Comparison of ENCODE assay signal across 10 cellular contexts in genomic region chr5:12023614-12024241, GRCh38.
A peak's percentile ranks its signal among the peaks of the same experiment; 100 is the strongest.
DNase-seq lines count a peak whose midpoint lies in the region; ATAC-seq and TF ChIP-seq lines count a peak whose summit lies in the region.
"Had no signal": no experiment of that assay in that cellular context is flagged by ENCODE, and none has a peak within 500 bp of the region (broad histone marks: within the 10 kb centered on the region; RNA-seq: fewer than 3 reads in every experiment).

No MANE protein-coding gene starts in this region.

- no peak overlapping the region for H4K8ac ChIP-seq in trophoblast cell (ENCODE audit: low read depth, low read length)

- no peaks in the 10 kb centered on the region for H3K36me3 ChIP-seq in endodermal cell (ENCODE audit: control insufficient read depth, insufficient read depth, low read length)
- no peaks in the 10 kb centered on the region for H3K36me3 ChIP-seq in trophoblast cell (ENCODE audit: control insufficient read depth in 1 of 2, insufficient read depth in 2 of 2, low read length in 2 of 2)

- no peak overlapping the region for H4K91ac ChIP-seq in trophoblast cell (ENCODE audit: low read depth, low read length)

- DNase-seq in NCI-H146 (lab: John Stamatoyannopoulos, UW), result peak; percentile 12
- DNase-seq in NCI-H146 treated with DMSO at 0.1 percent for 48 hours (lab: John Stamatoyannopoulos, UW; ENCODE audit: unreplicated experiment), result no peak
- peak; percentile 1 for DNase-seq in NOMO-1 treated with dmso at 0.1 percent for 144 hours (lab: John Stamatoyannopoulos, UW; ENCODE audit: unreplicated experiment)
- DNase-seq in endodermal cell, result no peak
- peak; percentile 25 to 87 for DNase-seq in trophoblast cell
- DNase-seq in ecto neural progenitor cell (ENCODE audit: low spot score), result no peak

- H3K36me3 Mint-ChIP-seq in endodermal cell (ENCODE audit: low read depth), result no peaks in the 10 kb centered on the region
- H3K36me3 Mint-ChIP-seq: activated naive CD4-positive, alpha-beta T cell treated with anti-CD3 and anti-CD28 coated beads, Interleukin-2, amount 50 U/mL, for 24 hours; CD4-positive, CD25-positive, alpha-beta regulatory T cell had no signal

- peaks cover 25% of the 10 kb centered on the region for H3K9me3 Mint-ChIP-seq in endodermal cell
- H3K9me3 Mint-ChIP-seq: activated naive CD4-positive, alpha-beta T cell treated with anti-CD3 and anti-CD28 coated beads, Interleukin-2, amount 50 U/mL, for 24 hours had no signal

- no peak overlapping the region for H2BK120ac ChIP-seq in trophoblast cell (ENCODE audit: insufficient read depth, low read length, poor library complexity)

- ATAC-seq in HG03432 (IDR thresholded peaks at IDR 0.05; ENCODE audit: unreplicated experiment), result peak; percentile 67
- no peak for ATAC-seq in GM18870 (IDR thresholded peaks at IDR 0.05; ENCODE audit: unreplicated experiment)

- no peak overlapping the region for H3K14ac ChIP-seq in trophoblast cell (ENCODE audit: low read length)

- H3K27me3 ChIP-seq in endodermal cell (ENCODE audit: control insufficient read depth, insufficient read depth, low read length, poor library complexity, severe bottlenecking), result no peaks in the 10 kb centered on the region
- no peaks in the 10 kb centered on the region for H3K27me3 ChIP-seq in trophoblast cell (ENCODE audit: insufficient read depth, low read length)

- no peaks in the 10 kb centered on the region for H3K4me1 Mint-ChIP-seq in endodermal cell
- H3K4me1 Mint-ChIP-seq: activated naive CD4-positive, alpha-beta T cell treated with anti-CD3 and anti-CD28 coated beads, Interleukin-2, amount 50 U/mL, for 24 hours; CD4-positive, CD25-positive, alpha-beta regulatory T cell had no signal

- H3K4ac ChIP-seq in trophoblast cell (ENCODE audit: low read depth, low read length), result no peak overlapping the region

- H3K27ac ChIP-seq in endodermal cell (ENCODE audit: low read depth, low read length) (no peak overlapping the region), trophoblast cell (ENCODE audit: low read depth, low read length) (no peak overlapping the region)

- H3K4me1 ChIP-seq in endodermal cell (ENCODE audit: control insufficient read depth, insufficient read depth, low read length), result no peaks in the 10 kb centered on the region
- no peaks in the 10 kb centered on the region for H3K4me1 ChIP-seq in trophoblast cell (ENCODE audit: control insufficient read depth in 1 of 2, insufficient read depth in 2 of 2, low read length in 2 of 2)

- no peak overlapping the region for H2AFZ ChIP-seq in trophoblast cell (ENCODE audit: insufficient read depth, low read length, poor library complexity)

- no peak overlapping the region for H3K4me2 ChIP-seq in trophoblast cell (ENCODE audit: low read length)

- no peak overlapping the region for H3K18ac ChIP-seq in trophoblast cell (ENCODE audit: low read length)

- TF ChIP-seq CTCF in endodermal cell (conservative IDR thresholded peaks at IDR 0.05), result peak; percentile 88

- no peak overlapping the region for H2AK5ac ChIP-seq in trophoblast cell (ENCODE audit: low read length)

- H3K27me3 Mint-ChIP-seq in endodermal cell (ENCODE audit: insufficient read depth), result peaks cover 2% of the 10 kb centered on the region
- H3K27me3 Mint-ChIP-seq: activated naive CD4-positive, alpha-beta T cell treated with anti-CD3 and anti-CD28 coated beads, Interleukin-2, amount 50 U/mL, for 24 hours; CD4-positive, CD25-positive, alpha-beta regulatory T cell had no signal

- H2BK5ac ChIP-seq in trophoblast cell (ENCODE audit: low read depth, low read length, poor library complexity), result no peak overlapping the region

- H3K9ac ChIP-seq in endodermal cell (ENCODE audit: extremely low read depth, low read length, poor library complexity, severe bottlenecking) (no peak overlapping the region), trophoblast cell (ENCODE audit: low read length) (no peak overlapping the region)

- no peak overlapping the region for H3K23ac ChIP-seq in trophoblast cell (ENCODE audit: low read length)

- 38% methylated on average over 4 of the region's 5 CpGs; no CpG with 5 or more reads in 1 of the 2 experiments for WGBS in endodermal cell (ENCODE audit: insufficient coverage in 1 of 2, insufficient read length in 1 of 2), 2 experiments
- WGBS in trophoblast cell (ENCODE audit: extremely low coverage, insufficient coverage, insufficient read length), result no CpG with 5 or more reads among the region's 5 CpGs

- H3K4me3 Mint-ChIP-seq in endodermal cell, result no peak overlapping the region
- H3K4me3 Mint-ChIP-seq: activated naive CD4-positive, alpha-beta T cell treated with anti-CD3 and anti-CD28 coated beads, Interleukin-2, amount 50 U/mL, for 24 hours; CD4-positive, CD25-positive, alpha-beta regulatory T cell had no signal

- no peaks in the 10 kb centered on the region for H3K79me1 ChIP-seq in trophoblast cell (ENCODE audit: low read length)

- no peak overlapping the region for H3K27ac Mint-ChIP-seq in endodermal cell
- H3K27ac Mint-ChIP-seq: activated naive CD4-positive, alpha-beta T cell treated with anti-CD3 and anti-CD28 coated beads, Interleukin-2, amount 50 U/mL, for 24 hours; CD4-positive, CD25-positive, alpha-beta regulatory T cell had no signal

- no peak overlapping the region for H4K12ac ChIP-seq in trophoblast cell (ENCODE audit: low read depth, low read length)

- H3K9me3 ChIP-seq in endodermal cell (ENCODE audit: control insufficient read depth, low read length) (peaks cover 19% of the 10 kb centered on the region), trophoblast cell (ENCODE audit: insufficient read depth, low read depth, low read length) (peaks cover 3% of the 10 kb centered on the region)

- H3K4me3 ChIP-seq in endodermal cell (ENCODE audit: low read length) (no peak overlapping the region), trophoblast cell (ENCODE audit: low read depth, low read length) (no peak overlapping the region)

- H2BK12ac ChIP-seq in trophoblast cell (ENCODE audit: low read length), result no peak overlapping the region

- no peaks in the 10 kb centered on the region for H3K79me2 ChIP-seq in trophoblast cell (ENCODE audit: control insufficient read depth, insufficient read depth, low read length, poor library complexity)

Comparison
In these comparisons a context has a peak if more than half of its experiments do, and no peak if none do; other contexts are left out.
1. DNase-seq: peak in NCI-H146 (single experiment), NOMO-1 treated with dmso at 0.1 percent for 144 hours (single experiment) and trophoblast cell (2 of 2); none in NCI-H146 treated with DMSO at 0.1 percent for 48 hours (single experiment), endodermal cell (single experiment) and ecto neural progenitor cell (single experiment).